ENCODE assay signal across 10 cellular contexts in genomic region chr4:111991163-111991562, GRCh38.
DNase-seq lines count a peak whose midpoint lies in the region; ATAC-seq, FAIRE-seq and TF ChIP-seq lines count a peak whose summit lies in the region.
"Had no signal": no experiment of that assay in that cellular context is flagged by ENCODE, and none has a peak within 500 bp of the region (broad histone marks: within the 10 kb centered on the region; RNA-seq: fewer than 3 reads in every experiment).

No MANE protein-coding gene starts in this region.

- in situ Hi-C loops in mammary epithelial cell (cut with MboI; ENCODE audit: low sequenced_read_pairs in 2 of 2) (no loop called here), brain microvascular endothelial cell (cut with HindIII; ENCODE audit: low pct_ligation_motif_present, low sequenced_read_pairs) (no loop called here)

- H3K27me3 ChIP-seq in mammary epithelial cell (ENCODE audit: insufficient read depth, low read length) (peaks cover 2% of the 10 kb centered on the region), brain microvascular endothelial cell (replicated peaks) (no peaks in the 10 kb centered on the region)

- no peak overlapping the region for H3K4me3 ChIP-seq in mammary epithelial cell (replicated peaks in 1 of 3; ENCODE audit: insufficient read depth in 1 of 3, low read depth in 2 of 3, low read length in 3 of 3)
- no peak overlapping the region for H3K4me3 ChIP-seq in brain microvascular endothelial cell (ENCODE audit: low read depth, low read length)
- H3K4me3 ChIP-seq: K562 had no signal

- WGBS in mammary epithelial cell (ENCODE audit: low coverage, missing lambda C conversion rate): 31% methylated on average over 3 of the region's 3 CpGs

- DNase-seq in mammary epithelial cell (no peak), frontal cortex (ENCODE audit: low spot score in 2 of 2) (no peak), COLO668 (lab: John Stamatoyannopoulos, UW; ENCODE audit: unreplicated experiment) (no peak), brain microvascular endothelial cell (no peak), glomerular visceral epithelial cell (ENCODE audit: extremely low spot score) (no peak)
- DNase-seq: SW 1271 had no signal

- FAIRE-seq in frontal cortex (lab: Jason Lieb, UNC): no peak
- FAIRE-seq: K562 had no signal

- peaks cover 11% of the 10 kb centered on the region for H3K4me1 ChIP-seq in mammary epithelial cell (ENCODE audit: insufficient read depth, low read length)

- H4K20me1 ChIP-seq in mammary epithelial cell (ENCODE audit: insufficient read depth, low read length): no peaks in the 10 kb centered on the region

- no peaks in the 10 kb centered on the region for H3K9me3 ChIP-seq in mammary epithelial cell (replicated peaks; ENCODE audit: insufficient read depth, low read length)

- H3K27ac ChIP-seq in mammary epithelial cell (ENCODE audit: insufficient read depth, low read depth, low read length): peak overlapping the region; percentile 5
- no peak overlapping the region for H3K27ac ChIP-seq in brain microvascular endothelial cell

- peak overlapping the region; percentile 56 for H2AFZ ChIP-seq in mammary epithelial cell (ENCODE audit: low read depth, low read length)

- H3K36me3 ChIP-seq in mammary epithelial cell (ENCODE audit: insufficient read depth, low read length) (no peaks in the 10 kb centered on the region), brain microvascular endothelial cell (replicated peaks) (no peaks in the 10 kb centered on the region)

- dilution Hi-C loops in mammary epithelial cell (cut with HindIII; ENCODE audit: low sequenced_read_pairs): no loop called here

- BruUV-seq in mammary epithelial cell (replicated peaks; lab: Mats Ljungman, UMichigan): no TSS peak

- intact Hi-C loops in mammary epithelial cell (cut with micrococcal nuclease): no loop called here

- ATAC-seq in GM18502 (IDR thresholded peaks at IDR 0.05; ENCODE audit: poor library complexity, unreplicated experiment) (peak; percentile 97), GM21515 (IDR thresholded peaks at IDR 0.05; ENCODE audit: unreplicated experiment) (peak; percentile 96), HG03196 (IDR thresholded peaks at IDR 0.05; ENCODE audit: unreplicated experiment) (peak; percentile 93)
- ATAC-seq: K562 had no signal

- no peaks in the 10 kb centered on the region for H3K79me2 ChIP-seq in mammary epithelial cell (ENCODE audit: insufficient read depth, low read length)

- no peak overlapping the region for H3K4me2 ChIP-seq in mammary epithelial cell (ENCODE audit: insufficient read depth, low read depth, low read length)

- TF ChIP-seq CTCF in mammary epithelial cell (conservative IDR thresholded peaks at IDR 0.05 in 1 of 2, IDR thresholded peaks at IDR 0.05 in 1 of 2; ENCODE audit: extremely low read depth in 1 of 2, insufficient read depth in 1 of 2, low read depth in 1 of 2, low read length in 2 of 2) (no peak), brain microvascular endothelial cell (IDR thresholded peaks at IDR 0.05; ENCODE audit: low read depth, low read length, missing control alignments) (no peak)

- no peak overlapping the region for H3K9ac ChIP-seq in mammary epithelial cell (ENCODE audit: insufficient read depth, low read length)

- CTCF ChIA-PET in mammary epithelial cell (lab: Charles Lee; ENCODE audit: low non-redundant PET): no interaction called here
